In genomic region chr10:34438741-34439140, GRCh38 we compare ENCODE assay signal across 22 cellular contexts.
A peak's percentile ranks its signal among the peaks of the same experiment; 100 is the strongest.
DNase-seq lines count a peak whose midpoint lies in the region; ATAC-seq, FAIRE-seq and TF ChIP-seq lines count a peak whose summit lies in the region.
"Had no signal": no experiment of that assay in that cellular context is flagged by ENCODE, and none has a peak within 500 bp of the region (broad histone marks: within the 10 kb centered on the region; RNA-seq: fewer than 3 reads in every experiment).

No MANE protein-coding gene starts in this region.

- no peak; the same call in 1 of the 3 replicates for ATAC-seq in GM23338
- no peak for ATAC-seq in GM18502 (IDR thresholded peaks at IDR 0.05; ENCODE audit: poor library complexity, unreplicated experiment)

- no TSS peak for BruUV-seq in Calu3 (replicated peaks; lab: Mats Ljungman, UMichigan)

- H3K36me3 Mint-ChIP-seq in Calu3 (ENCODE audit: insufficient read depth, unreplicated experiment): no peaks in the 10 kb centered on the region
- peaks cover 6% of the 10 kb centered on the region; the same call in 2 of the 3 replicates for H3K36me3 Mint-ChIP-seq in GM23338 (ENCODE audit: low read depth)
- no peaks in the 10 kb centered on the region for H3K36me3 Mint-ChIP-seq in chondrocyte (ENCODE audit: low read depth)
- H3K36me3 Mint-ChIP-seq in progenitor cell of endocrine pancreas (ENCODE audit: insufficient read depth): peaks cover 12% of the 10 kb centered on the region
- H3K36me3 Mint-ChIP-seq: CD4-positive, alpha-beta memory T cell had no signal

- H3F3A ChIP-seq in GM23338 (replicated peaks; ENCODE audit: low read depth): no peaks in the 10 kb centered on the region

- H3K4me1 Mint-ChIP-seq in Calu3 (ENCODE audit: low read depth, unreplicated experiment) (peaks cover 26% of the 10 kb centered on the region), GM23338 (peaks cover 38% of the 10 kb centered on the region), chondrocyte (ENCODE audit: low read depth) (peaks cover 18% of the 10 kb centered on the region), progenitor cell of endocrine pancreas (ENCODE audit: low read depth) (peaks cover 14% of the 10 kb centered on the region)

- TF ChIP-seq CTCF in Calu3 (IDR thresholded peaks at IDR 0.05; ENCODE audit: unreplicated experiment) (no peak), GM23338 (conservative IDR thresholded peaks at IDR 0.05; ENCODE audit: low read depth in 2 of 2) (no peak), chondrocyte (IDR thresholded peaks at IDR 0.05) (no peak), progenitor cell of endocrine pancreas (IDR thresholded peaks at IDR 0.05; ENCODE audit: unreplicated experiment) (no peak)

- H3K4me2 ChIP-seq in GM23338: no peak overlapping the region
- H3K4me2 ChIP-seq: BLaER1, PC-9, SK-N-SH had no signal

- DNase-seq in Calu3: no peak
- no peak for DNase-seq in GM23338 (ENCODE audit: low spot score)
- no peak for DNase-seq in chondrocyte (ENCODE audit: low spot score)
- no peak for DNase-seq in progenitor cell of endocrine pancreas (ENCODE audit: low spot score, unreplicated experiment)
- no peak for DNase-seq in HTR-8/SVneo (ENCODE audit: insufficient read length, low spot score)
- DNase-seq in NCI-H526 treated with DMSO at 0.1 percent for 48 hours (lab: John Stamatoyannopoulos, UW): no peak
- no peak for DNase-seq in hypothalamus (lab: John Stamatoyannopoulos, UW)
- DNase-seq: ACHN; CD4-positive, alpha-beta memory T cell; H9; KBM-7; NCI-H1092 treated with DMSO at 0.1 percent for 48 hours; NCI-H1436 treated with DMSO at 0.1 percent for 48 hours; NCI-H1930; PC-9; RPMI8226; SIG-M5; SK-N-SH had no signal

- H3K4me3 ChIP-seq in GM23338: no peak overlapping the region
- H3K4me3 ChIP-seq: BLaER1, PC-9 had no signal

- FAIRE-seq in HTR-8/SVneo (lab: Jason Lieb, UNC): no peak
- FAIRE-seq: G401.6 had no signal

- no peak overlapping the region for H3K4me3 Mint-ChIP-seq in Calu3 (ENCODE audit: low read depth, unreplicated experiment)
- H3K4me3 Mint-ChIP-seq in GM23338: no peak overlapping the region
- no peak overlapping the region for H3K4me3 Mint-ChIP-seq in chondrocyte (ENCODE audit: unreplicated experiment)
- H3K4me3 Mint-ChIP-seq in progenitor cell of endocrine pancreas (ENCODE audit: low read depth): no peak overlapping the region
- H3K4me3 Mint-ChIP-seq: CD4-positive, alpha-beta memory T cell; H9 had no signal

- CTCF ChIA-PET in Calu3 (lab: Charles Lee): no interaction called here

- no peaks in the 10 kb centered on the region for H3K36me3 ChIP-seq in GM23338 (ENCODE audit: insufficient read depth)

- 0 out of 2 replicates have a peak, but pooled peaks cover 3% of the 10 kb centered on the region for H3K79me2 ChIP-seq in GM23338 (replicated peaks; ENCODE audit: insufficient read depth)

- no peaks in the 10 kb centered on the region for H3K27me3 Mint-ChIP-seq in Calu3 (ENCODE audit: unreplicated experiment)
- peaks cover 4% of the 10 kb centered on the region for H3K27me3 Mint-ChIP-seq in GM23338 (ENCODE audit: insufficient read depth, low read depth, poor library complexity)
- no peaks in the 10 kb centered on the region for H3K27me3 Mint-ChIP-seq in chondrocyte (ENCODE audit: low read depth)
- no peaks in the 10 kb centered on the region for H3K27me3 Mint-ChIP-seq in progenitor cell of endocrine pancreas

- no peaks in the 10 kb centered on the region for H3K27me3 ChIP-seq in GM23338 (ENCODE audit: insufficient read depth)
- H3K27me3 ChIP-seq: BLaER1 had no signal

- no peaks in the 10 kb centered on the region for H3K9me2 ChIP-seq in GM23338 (ENCODE audit: insufficient read depth)
- H3K9me2 ChIP-seq: SK-N-SH had no signal

- peaks cover 6% of the 10 kb centered on the region for H3K4me1 ChIP-seq in GM23338 (ENCODE audit: insufficient read depth)
- H3K4me1 ChIP-seq: BLaER1 had no signal

- H4K20me1 ChIP-seq in GM23338 (replicated peaks; ENCODE audit: insufficient read depth): no peaks in the 10 kb centered on the region; the same call in 1 of the 2 replicates
- H4K20me1 ChIP-seq: BLaER1 had no signal

- intact Hi-C loops in Calu3 (cut with micrococcal nuclease; ENCODE audit: unreplicated experiment): no loop called here

- H3K9me3 Mint-ChIP-seq in Calu3 (ENCODE audit: low read depth, unreplicated experiment) (no peaks in the 10 kb centered on the region), GM23338 (no peaks in the 10 kb centered on the region), chondrocyte (ENCODE audit: low read depth) (no peaks in the 10 kb centered on the region), progenitor cell of endocrine pancreas (ENCODE audit: low read depth) (peaks cover 3% of the 10 kb centered on the region)

- no peak overlapping the region for H2AFZ ChIP-seq in GM23338
- H2AFZ ChIP-seq: PC-9 had no signal

- H3K27ac ChIP-seq in GM23338 (ENCODE audit: low read depth): no peak overlapping the region
- H3K27ac ChIP-seq: BLaER1, HL-60, PC-9 had no signal

- H3K27ac Mint-ChIP-seq in Calu3 (ENCODE audit: unreplicated experiment) (peak overlapping the region; percentile 38), GM23338 (peak overlapping the region; percentile 16; the same call in 1 of the 2 replicates), chondrocyte (ENCODE audit: unreplicated experiment) (peak overlapping the region; percentile 24), progenitor cell of endocrine pancreas (peak overlapping the region; percentile 23)
- H3K27ac Mint-ChIP-seq: CD4-positive, alpha-beta memory T cell had no signal

TF ChIP-seq in GM23338, 12 proteins besides CTCF, POLR2A, EP300 and RAD21:
- TF ChIP-seq, protein P1, sequence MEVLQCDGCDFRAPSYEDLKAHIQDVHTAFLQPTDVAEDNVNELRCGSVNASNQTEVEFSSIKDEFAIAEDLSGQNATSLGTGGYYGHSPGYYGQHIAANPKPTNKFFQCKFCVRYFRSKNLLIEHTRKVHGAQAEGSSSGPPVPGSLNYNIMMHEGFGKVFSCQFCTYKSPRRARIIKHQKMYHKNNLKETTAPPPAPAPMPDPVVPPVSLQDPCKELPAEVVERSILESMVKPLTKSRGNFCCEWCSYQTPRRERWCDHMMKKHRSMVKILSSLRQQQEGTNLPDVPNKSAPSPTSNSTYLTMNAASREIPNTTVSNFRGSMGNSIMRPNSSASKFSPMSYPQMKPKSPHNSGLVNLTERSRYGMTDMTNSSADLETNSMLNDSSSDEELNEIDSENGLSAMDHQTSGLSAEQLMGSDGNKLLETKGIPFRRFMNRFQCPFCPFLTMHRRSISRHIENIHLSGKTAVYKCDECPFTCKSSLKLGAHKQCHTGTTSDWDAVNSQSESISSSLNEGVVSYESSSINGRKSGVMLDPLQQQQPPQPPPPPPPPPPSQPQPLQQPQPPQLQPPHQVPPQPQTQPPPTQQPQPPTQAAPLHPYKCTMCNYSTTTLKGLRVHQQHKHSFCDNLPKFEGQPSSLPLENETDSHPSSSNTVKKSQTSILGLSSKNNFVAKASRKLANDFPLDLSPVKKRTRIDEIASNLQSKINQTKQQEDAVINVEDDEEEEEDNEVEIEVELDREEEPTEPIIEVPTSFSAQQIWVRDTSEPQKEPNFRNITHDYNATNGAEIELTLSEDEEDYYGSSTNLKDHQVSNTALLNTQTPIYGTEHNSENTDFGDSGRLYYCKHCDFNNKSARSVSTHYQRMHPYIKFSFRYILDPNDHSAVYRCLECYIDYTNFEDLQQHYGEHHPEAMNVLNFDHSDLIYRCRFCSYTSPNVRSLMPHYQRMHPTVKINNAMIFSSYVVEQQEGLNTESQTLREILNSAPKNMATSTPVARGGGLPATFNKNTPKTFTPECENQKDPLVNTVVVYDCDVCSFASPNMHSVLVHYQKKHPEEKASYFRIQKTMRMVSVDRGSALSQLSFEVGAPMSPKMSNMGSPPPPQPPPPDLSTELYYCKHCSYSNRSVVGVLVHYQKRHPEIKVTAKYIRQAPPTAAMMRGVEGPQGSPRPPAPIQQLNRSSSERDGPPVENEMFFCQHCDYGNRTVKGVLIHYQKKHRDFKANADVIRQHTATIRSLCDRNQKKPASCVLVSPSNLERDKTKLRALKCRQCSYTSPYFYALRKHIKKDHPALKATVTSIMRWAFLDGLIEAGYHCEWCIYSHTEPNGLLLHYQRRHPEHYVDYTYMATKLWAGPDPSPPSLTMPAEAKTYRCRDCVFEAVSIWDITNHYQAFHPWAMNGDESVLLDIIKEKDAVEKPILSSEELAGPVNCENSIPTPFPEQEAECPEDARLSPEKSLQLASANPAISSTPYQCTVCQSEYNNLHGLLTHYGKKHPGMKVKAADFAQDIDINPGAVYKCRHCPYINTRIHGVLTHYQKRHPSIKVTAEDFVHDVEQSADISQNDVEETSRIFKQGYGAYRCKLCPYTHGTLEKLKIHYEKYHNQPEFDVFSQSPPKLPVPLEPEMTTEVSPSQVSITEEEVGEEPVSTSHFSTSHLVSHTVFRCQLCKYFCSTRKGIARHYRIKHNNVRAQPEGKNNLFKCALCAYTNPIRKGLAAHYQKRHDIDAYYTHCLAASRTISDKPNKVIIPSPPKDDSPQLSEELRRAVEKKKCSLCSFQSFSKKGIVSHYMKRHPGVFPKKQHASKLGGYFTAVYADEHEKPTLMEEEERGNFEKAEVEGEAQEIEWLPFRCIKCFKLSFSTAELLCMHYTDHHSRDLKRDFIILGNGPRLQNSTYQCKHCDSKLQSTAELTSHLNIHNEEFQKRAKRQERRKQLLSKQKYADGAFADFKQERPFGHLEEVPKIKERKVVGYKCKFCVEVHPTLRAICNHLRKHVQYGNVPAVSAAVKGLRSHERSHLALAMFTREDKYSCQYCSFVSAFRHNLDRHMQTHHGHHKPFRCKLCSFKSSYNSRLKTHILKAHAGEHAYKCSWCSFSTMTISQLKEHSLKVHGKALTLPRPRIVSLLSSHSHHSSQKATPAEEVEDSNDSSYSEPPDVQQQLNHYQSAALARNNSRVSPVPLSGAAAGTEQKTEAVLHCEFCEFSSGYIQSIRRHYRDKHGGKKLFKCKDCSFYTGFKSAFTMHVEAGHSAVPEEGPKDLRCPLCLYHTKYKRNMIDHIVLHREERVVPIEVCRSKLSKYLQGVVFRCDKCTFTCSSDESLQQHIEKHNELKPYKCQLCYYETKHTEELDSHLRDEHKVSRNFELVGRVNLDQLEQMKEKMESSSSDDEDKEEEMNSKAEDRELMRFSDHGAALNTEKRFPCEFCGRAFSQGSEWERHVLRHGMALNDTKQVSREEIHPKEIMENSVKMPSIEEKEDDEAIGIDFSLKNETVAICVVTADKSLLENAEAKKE (CRISPR knock-in tag; IDR thresholded peaks at IDR 0.05): no peak
- no peak for TF ChIP-seq STAT1 (IDR thresholded peaks at IDR 0.05; ENCODE audit: unreplicated experiment)
- TF ChIP-seq CREB1 (CRISPR knock-in tag; IDR thresholded peaks at IDR 0.05; ENCODE audit: low read depth): no peak
- TF ChIP-seq, protein P2, sequence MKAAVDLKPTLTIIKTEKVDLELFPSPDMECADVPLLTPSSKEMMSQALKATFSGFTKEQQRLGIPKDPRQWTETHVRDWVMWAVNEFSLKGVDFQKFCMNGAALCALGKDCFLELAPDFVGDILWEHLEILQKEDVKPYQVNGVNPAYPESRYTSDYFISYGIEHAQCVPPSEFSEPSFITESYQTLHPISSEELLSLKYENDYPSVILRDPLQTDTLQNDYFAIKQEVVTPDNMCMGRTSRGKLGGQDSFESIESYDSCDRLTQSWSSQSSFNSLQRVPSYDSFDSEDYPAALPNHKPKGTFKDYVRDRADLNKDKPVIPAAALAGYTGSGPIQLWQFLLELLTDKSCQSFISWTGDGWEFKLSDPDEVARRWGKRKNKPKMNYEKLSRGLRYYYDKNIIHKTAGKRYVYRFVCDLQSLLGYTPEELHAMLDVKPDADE (IDR thresholded peaks at IDR 0.05): no peak
